In the genomic region with DNA sequence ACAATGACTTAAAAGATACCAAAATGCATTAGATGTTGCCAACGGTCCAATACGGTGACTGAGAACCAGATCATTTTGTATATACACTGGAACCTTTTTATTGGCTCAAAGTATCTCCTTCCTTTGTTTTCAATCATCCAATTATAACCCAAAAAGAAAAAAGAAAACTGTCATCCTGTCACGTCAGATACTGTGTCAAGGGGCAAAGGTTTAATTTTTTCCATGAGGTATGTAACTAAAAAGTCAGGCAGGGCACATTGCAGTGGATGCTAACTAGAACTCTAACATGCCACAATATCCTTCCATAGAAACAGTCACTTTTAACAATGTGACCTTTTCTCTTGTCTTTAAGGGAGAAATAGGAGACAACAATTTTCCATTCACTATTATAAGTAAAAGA, we compare ENCODE assay signal across 23 cellular contexts.
A peak's percentile ranks its signal among the peaks of the same experiment; 100 is the strongest.
DNase-seq lines count a peak whose midpoint lies in the region; ATAC-seq and TF ChIP-seq lines count a peak whose summit lies in the region.
"Had no signal": no experiment of that assay in that cellular context is flagged by ENCODE, and none has a peak within 500 bp of the region (broad histone marks: within the 10 kb centered on the region; RNA-seq: fewer than 3 reads in every experiment).

No MANE protein-coding gene starts in this region.

- ATAC-seq in Panc1 (no peak), HG03460 (IDR thresholded peaks at IDR 0.05; ENCODE audit: unreplicated experiment) (no peak)
- ATAC-seq: GM12878 had no signal

- no peaks in the 10 kb centered on the region for H3K27me3 ChIP-seq in Caco-2 (replicated peaks; ENCODE audit: control insufficient read depth, insufficient read depth, low read length)
- H3K27me3 ChIP-seq in Panc1 (ENCODE audit: control insufficient read depth, insufficient read depth, low read length), result no peaks in the 10 kb centered on the region
- H3K27me3 ChIP-seq in thyroid gland, result no peaks in the 10 kb centered on the region
- H3K27me3 ChIP-seq: BE2C; BLaER1 treated with 17β-estradiol and CSF1 and Interleukin-3, amounts not matched to agents 10 nM and 100 nM had no signal

- intact Hi-C loops in Caco-2 (cut with micrococcal nuclease; ENCODE audit: unreplicated experiment) (no loop called here), Panc1 (cut with micrococcal nuclease; ENCODE audit: unreplicated experiment) (loop anchor here (10.0 kb wide), 1 partner anchor 310 kb away; no protein-coding TSS in a partner anchor), thyroid gland (cut with DNase I) (no loop called here)

- H3K4me3 Mint-ChIP-seq in Caco-2 (ENCODE audit: unreplicated experiment), result no peak overlapping the region
- H3K4me3 Mint-ChIP-seq: CD14-positive monocyte; CD4-positive, alpha-beta T cell; CD8-positive, alpha-beta memory T cell had no signal

- CTCF ChIA-PET in Caco-2 (lab: Charles Lee), result interaction anchor here (1.0 kb wide), 1 partner anchor 105 kb away, joined by 3 read pairs; no protein-coding TSS in a partner anchor
- CTCF ChIA-PET in Panc1 (lab: Charles Lee), result no interaction called here

- no peak for TF ChIP-seq POLR2A in thyroid gland (IDR thresholded peaks at IDR 0.05)

- H3K4me3 ChIP-seq in Caco-2 (ENCODE audit: low read depth, low read length) (no peak overlapping the region), Panc1 (ENCODE audit: low read depth in 2 of 2, low read length in 2 of 2) (no peak overlapping the region), thyroid gland (replicated peaks in 1 of 3) (no peak overlapping the region)
- H3K4me3 ChIP-seq: A549; BLaER1 treated with 17β-estradiol and CSF1 and Interleukin-3, amounts not matched to agents 10 nM and 100 nM; GM12878; GM23248 had no signal

- H3K36me3 ChIP-seq in Caco-2 (ENCODE audit: control insufficient read depth, insufficient read depth, low read length) (no peaks in the 10 kb centered on the region), Panc1 (ENCODE audit: control insufficient read depth, insufficient read depth, low read length) (peaks cover 2% of the 10 kb centered on the region; the same call in 1 of the 2 replicates), thyroid gland (no peaks in the 10 kb centered on the region)
- H3K36me3 ChIP-seq: BE2C; BLaER1 treated with 17β-estradiol and CSF1 and Interleukin-3, amounts not matched to agents 10 nM and 100 nM had no signal

- TF ChIP-seq CTCF in Caco-2 (IDR thresholded peaks at IDR 0.05; ENCODE audit: insufficient read depth in 1 of 2, low read depth in 1 of 2, low read length in 1 of 2, severe bottlenecking in 1 of 2, unreplicated experiment in 1 of 2), result no peak
- TF ChIP-seq CTCF in Panc1 (IDR thresholded peaks at IDR 0.05), result no peak
- no peak for TF ChIP-seq CTCF in thyroid gland (IDR thresholded peaks at IDR 0.05)

- H3K36me3 Mint-ChIP-seq in Caco-2 (ENCODE audit: insufficient read depth, unreplicated experiment), result peaks cover 29% of the 10 kb centered on the region
- H3K36me3 Mint-ChIP-seq: CD8-positive, alpha-beta memory T cell had no signal

- no peaks in the 10 kb centered on the region for H3K27me3 Mint-ChIP-seq in Caco-2 (ENCODE audit: insufficient read depth, unreplicated experiment)

- H3K27ac ChIP-seq in Panc1 (ENCODE audit: low read length), result peak overlapping the region; percentile 73; the same call in 1 of the 2 replicates
- peak overlapping the region; percentile 78 to 85 (median 84) for H3K27ac ChIP-seq in thyroid gland
- H3K27ac ChIP-seq: BLaER1 treated with 17β-estradiol and CSF1 and Interleukin-3, amounts not matched to agents 10 nM and 100 nM; GM23248 had no signal

- peaks cover 47% of the 10 kb centered on the region for H3K4me1 Mint-ChIP-seq in Caco-2 (ENCODE audit: low read depth, unreplicated experiment)
- H3K4me1 Mint-ChIP-seq: CD14-positive monocyte; CD8-positive, alpha-beta memory T cell had no signal

- peaks cover 33% of the 10 kb centered on the region for H3K9me3 Mint-ChIP-seq in Caco-2 (ENCODE audit: unreplicated experiment)
- H3K9me3 Mint-ChIP-seq: CD8-positive, alpha-beta memory T cell had no signal

- DNase-seq in Caco-2 (no peak), Panc1 (ENCODE audit: low read depth, low spot score) (no peak), cerebellar cortex (ENCODE audit: low spot score) (peak; percentile 38), thyroid gland (no peak), activated gamma-delta T cell (lab: John Stamatoyannopoulos, UW) (no peak), NCI-H2029 treated with DMSO at 0.1 percent for 48 hours (lab: John Stamatoyannopoulos, UW) (no peak)
- DNase-seq: 8988T; ACHN; AML-193; BE2C; Calu3; CD4-positive, alpha-beta T cell; CD8-positive, alpha-beta memory T cell; DMS153; DND-41; GM23248; H7; HCEC 1CT had no signal

- peaks cover 51% of the 10 kb centered on the region for H3K4me1 ChIP-seq in Caco-2
- H3K4me1 ChIP-seq in Panc1 (ENCODE audit: control insufficient read depth, insufficient read depth, low read length), result peaks cover 47% of the 10 kb centered on the region
- peaks cover 28 to 60% of the 10 kb centered on the region in 2 donors for H3K4me1 ChIP-seq in thyroid gland
- H3K4me1 ChIP-seq: BE2C; BLaER1 treated with 17β-estradiol and CSF1 and Interleukin-3, amounts not matched to agents 10 nM and 100 nM had no signal

- peaks cover 10% of the 10 kb centered on the region; the same call in 1 of the 2 replicates for H3K9me3 ChIP-seq in Caco-2
- no peaks in the 10 kb centered on the region for H3K9me3 ChIP-seq in Panc1 (ENCODE audit: control insufficient read depth, insufficient read depth, low read depth, low read length)
- no peaks in the 10 kb centered on the region for H3K9me3 ChIP-seq in thyroid gland
- H3K9me3 ChIP-seq: BE2C had no signal

- BruUV-seq in Caco-2 (replicated peaks; lab: Mats Ljungman, UMichigan), result no TSS peak
- BruUV-seq in Panc1 (replicated peaks; lab: Mats Ljungman, UMichigan), result no TSS peak

- 66 to 82% methylated on average over 3 of the region's 3 CpGs for WGBS in thyroid gland, 2 donors

- POLR2A ChIA-PET in Caco-2 (lab: Charles Lee) (interaction anchor here (0.6 kb wide), 1 partner anchor 30 kb away, joined by 3 read pairs; no protein-coding TSS in a partner anchor), Panc1 (lab: Charles Lee) (no interaction called here)

- in situ Hi-C loops in Panc1 (cut with HindIII; ENCODE audit: low pct_unique_long_range_greater_than_20kb, low sequenced_read_pairs), result no loop called here

- H3K27ac Mint-ChIP-seq in Caco-2 (ENCODE audit: unreplicated experiment), result peak overlapping the region; percentile 32
- H3K27ac Mint-ChIP-seq: CD14-positive monocyte; CD4-positive, alpha-beta T cell; CD8-positive, alpha-beta memory T cell had no signal
